In the genomic region with DNA sequence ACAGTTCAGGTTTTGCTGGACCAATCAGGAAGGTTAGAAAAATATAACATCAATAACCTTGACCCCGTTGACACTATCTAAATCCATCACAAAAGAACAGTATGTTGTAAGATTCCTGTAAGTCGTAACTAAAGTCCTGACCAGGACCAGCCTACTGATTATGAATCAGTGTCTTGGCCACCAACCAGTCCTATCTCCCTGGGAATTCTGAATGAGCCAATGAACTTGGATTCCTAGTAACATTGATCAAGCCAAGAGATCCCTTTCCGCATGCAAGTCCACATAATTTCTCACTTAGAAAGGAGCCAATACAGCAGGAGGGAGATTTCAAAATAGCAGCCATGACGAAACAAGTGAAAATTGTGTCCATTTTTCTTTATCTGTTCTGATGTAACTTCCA, we compare ENCODE assay signal across 14 cellular contexts. TPM values are rescaled to one million over a fixed set of nuclear protein-coding genes. Genes with fewer than 3 reads are reported as not detected.
DNase-seq lines count a peak whose midpoint lies in the region; ATAC-seq and TF ChIP-seq lines count a peak whose summit lies in the region.
"Had no signal": no experiment of that assay in that cellular context is flagged by ENCODE, and none has a peak within 500 bp of the region (broad histone marks: within the 10 kb centered on the region; RNA-seq: fewer than 3 reads in every experiment).

No MANE protein-coding gene starts in this region.

- H3K4me3 Mint-ChIP-seq in WTC11, result no peak overlapping the region
- H3K4me3 Mint-ChIP-seq: activated CD4-positive, alpha-beta memory T cell treated with anti-CD3 and anti-CD28 coated beads, Interleukin-2, amount 10 ng/mL, durations not matched to agents 7 days and 5 days; central memory CD8-positive, alpha-beta T cell; naive thymus-derived CD8-positive, alpha-beta T cell had no signal

- H3K4me1 ChIP-seq in right cardiac atrium (ENCODE audit: control insufficient read depth, insufficient read depth, low read length) (no peaks in the 10 kb centered on the region), uterus (no peaks in the 10 kb centered on the region)

- WGBS in right cardiac atrium, result 51% methylated on average over 4 of the region's 4 CpGs

- no peak for TF ChIP-seq POLR2A in uterus (IDR thresholded peaks at IDR 0.05)

- in situ Hi-C loops in GM13976 (cut with MboI; ENCODE audit: low sequenced_read_pairs, unreplicated experiment), result no loop called here

- no peak overlapping the region for H3K27ac Mint-ChIP-seq in WTC11
- H3K27ac Mint-ChIP-seq: activated CD4-positive, alpha-beta memory T cell treated with anti-CD3 and anti-CD28 coated beads, Interleukin-2, amount 10 ng/mL, durations not matched to agents 7 days and 5 days; naive thymus-derived CD8-positive, alpha-beta T cell had no signal

- H3K4me3 ChIP-seq in right cardiac atrium (ENCODE audit: low read length) (no peak overlapping the region), uterus (no peak overlapping the region)

- H3K27me3 ChIP-seq in right cardiac atrium (ENCODE audit: control insufficient read depth, insufficient read depth), result no peaks in the 10 kb centered on the region
- no peaks in the 10 kb centered on the region for H3K27me3 ChIP-seq in uterus

- peak; percentile 77 to 85 for ATAC-seq in right cardiac atrium
- no peak for ATAC-seq in GM19351 (IDR thresholded peaks at IDR 0.05; ENCODE audit: unreplicated experiment)
- no peak for ATAC-seq in WTC11
- ATAC-seq: naive thymus-derived CD8-positive, alpha-beta T cell; PC-3 had no signal

- H3K9me3 Mint-ChIP-seq in WTC11, result no peaks in the 10 kb centered on the region
- H3K9me3 Mint-ChIP-seq: activated CD4-positive, alpha-beta memory T cell treated with anti-CD3 and anti-CD28 coated beads, Interleukin-2, amount 10 ng/mL, durations not matched to agents 7 days and 5 days; central memory CD8-positive, alpha-beta T cell; naive thymus-derived CD8-positive, alpha-beta T cell had no signal

- H3K27ac ChIP-seq in right cardiac atrium (ENCODE audit: low read length) (no peak overlapping the region), uterus (peak overlapping the region; percentile 34 to 38)

- no peaks in the 10 kb centered on the region for H3K36me3 Mint-ChIP-seq in WTC11
- H3K36me3 Mint-ChIP-seq: naive thymus-derived CD8-positive, alpha-beta T cell had no signal

- H3K4me1 Mint-ChIP-seq in WTC11, result peaks cover 24% of the 10 kb centered on the region

- H3K9me3 ChIP-seq in right cardiac atrium (ENCODE audit: control insufficient read depth, low read length) (no peaks in the 10 kb centered on the region), uterus (no peaks in the 10 kb centered on the region)

- peak; percentile 80 for DNase-seq in HCEC 1CT
- DNase-seq in astrocyte of the hippocampus (ENCODE audit: low read depth, low spot score), result peak; percentile 47
- no peak for DNase-seq in right cardiac atrium
- peak; percentile 44 to 60 for DNase-seq in uterus
- DNase-seq in GM13976 (ENCODE audit: low spot score), result no peak
- no peak for DNase-seq in WTC11 (ENCODE audit: low spot score)
- DNase-seq: activated CD4-positive, alpha-beta memory T cell treated with anti-CD3 and anti-CD28 coated beads, Interleukin-2, amount 10 ng/mL, durations not matched to agents 7 days and 5 days; activated effector memory CD4-positive, alpha-beta T cell treated with Interleukin-2 at 50 U/mL for 16 hours; islet precursor cell; naive thymus-derived CD8-positive, alpha-beta T cell; PC-3; stimulated activated CD4-positive, alpha-beta T cell treated with anti-CD3 and anti-CD28 coated beads, Interleukin-12 subunit alpha, Interleukin-12 subunit beta, amount 100 ng/mL, for 4 hours had no signal

- TF ChIP-seq CTCF in uterus (IDR thresholded peaks at IDR 0.05) (no peak), GM13976 (IDR thresholded peaks at IDR 0.05; ENCODE audit: borderline replicate concordance, control extremely low read depth, extremely low read depth, insufficient read depth, missing control alignments) (no peak), WTC11 (IDR thresholded peaks at IDR 0.05) (no peak)

- POLR2A ChIA-PET in WTC11 (lab: Charles Lee), result no interaction called here

- no peaks in the 10 kb centered on the region for H3K36me3 ChIP-seq in uterus

- peaks cover 5% of the 10 kb centered on the region for H3K27me3 Mint-ChIP-seq in WTC11 (ENCODE audit: low read depth)
- H3K27me3 Mint-ChIP-seq: activated CD4-positive, alpha-beta memory T cell treated with anti-CD3 and anti-CD28 coated beads, Interleukin-2, amount 10 ng/mL, durations not matched to agents 7 days and 5 days; central memory CD8-positive, alpha-beta T cell; naive thymus-derived CD8-positive, alpha-beta T cell had no signal

- CTCF ChIA-PET in WTC11 (lab: Charles Lee), result no interaction called here

- intact Hi-C loops in right cardiac atrium (cut with DNase I) (no loop called here), uterus (cut with DNase I; ENCODE audit: low total_unique reads) (no loop called here)

TF ChIP-seq in WTC11, 78 proteins besides CTCF, POLR2A, EP300 and RAD21:
- TF ChIP-seq JUN (CRISPR knock-in tag; IDR thresholded peaks at IDR 0.05), result no peak
- TF ChIP-seq, protein P1, sequence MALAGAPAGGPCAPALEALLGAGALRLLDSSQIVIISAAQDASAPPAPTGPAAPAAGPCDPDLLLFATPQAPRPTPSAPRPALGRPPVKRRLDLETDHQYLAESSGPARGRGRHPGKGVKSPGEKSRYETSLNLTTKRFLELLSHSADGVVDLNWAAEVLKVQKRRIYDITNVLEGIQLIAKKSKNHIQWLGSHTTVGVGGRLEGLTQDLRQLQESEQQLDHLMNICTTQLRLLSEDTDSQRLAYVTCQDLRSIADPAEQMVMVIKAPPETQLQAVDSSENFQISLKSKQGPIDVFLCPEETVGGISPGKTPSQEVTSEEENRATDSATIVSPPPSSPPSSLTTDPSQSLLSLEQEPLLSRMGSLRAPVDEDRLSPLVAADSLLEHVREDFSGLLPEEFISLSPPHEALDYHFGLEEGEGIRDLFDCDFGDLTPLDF (CRISPR knock-in tag; IDR thresholded peaks at IDR 0.05), result no peak
- TF ChIP-seq, protein P2, sequence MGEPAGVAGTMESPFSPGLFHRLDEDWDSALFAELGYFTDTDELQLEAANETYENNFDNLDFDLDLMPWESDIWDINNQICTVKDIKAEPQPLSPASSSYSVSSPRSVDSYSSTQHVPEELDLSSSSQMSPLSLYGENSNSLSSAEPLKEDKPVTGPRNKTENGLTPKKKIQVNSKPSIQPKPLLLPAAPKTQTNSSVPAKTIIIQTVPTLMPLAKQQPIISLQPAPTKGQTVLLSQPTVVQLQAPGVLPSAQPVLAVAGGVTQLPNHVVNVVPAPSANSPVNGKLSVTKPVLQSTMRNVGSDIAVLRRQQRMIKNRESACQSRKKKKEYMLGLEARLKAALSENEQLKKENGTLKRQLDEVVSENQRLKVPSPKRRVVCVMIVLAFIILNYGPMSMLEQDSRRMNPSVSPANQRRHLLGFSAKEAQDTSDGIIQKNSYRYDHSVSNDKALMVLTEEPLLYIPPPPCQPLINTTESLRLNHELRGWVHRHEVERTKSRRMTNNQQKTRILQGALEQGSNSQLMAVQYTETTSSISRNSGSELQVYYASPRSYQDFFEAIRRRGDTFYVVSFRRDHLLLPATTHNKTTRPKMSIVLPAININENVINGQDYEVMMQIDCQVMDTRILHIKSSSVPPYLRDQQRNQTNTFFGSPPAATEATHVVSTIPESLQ (CRISPR knock-in tag; IDR thresholded peaks at IDR 0.05), result no peak
- no peak for TF ChIP-seq SP1 (CRISPR knock-in tag; conservative IDR thresholded peaks at IDR 0.05)
- TF ChIP-seq ELF4 (CRISPR knock-in tag; IDR thresholded peaks at IDR 0.05; ENCODE audit: low read depth), result no peak

RNA-seq across cellular contexts. Expression of a gene that starts 9.5 kb away (rescaled TPM):
- 1 to 10 TPM; 2.4 to 4.1 (median 3.2) TPM for total RNA-seq in right cardiac atrium
- polyA plus RNA-seq in right cardiac atrium, result 1.3 TPM
- 1 to 10 TPM; 2.9 to 4.6 (median 3.9) TPM for total RNA-seq in uterus
- 0.05 to 0.11 TPM (median 0.07 TPM) in 3 replicates for total RNA-seq in WTC11 (2021)
- total RNA-seq: naive thymus-derived CD8-positive, alpha-beta T cell; PC-3 had no signal

RNA-seq across cellular contexts. Expression of a gene that starts 31.5 kb away (rescaled TPM):
- 1 to 10 TPM; 2.1 to 6.0 (median 4.5) TPM for total RNA-seq in right cardiac atrium
- 0.93 TPM for polyA plus RNA-seq in right cardiac atrium
- total RNA-seq in uterus, result 1 to 10 TPM in 3 of 4 donors, under 1 TPM in 1; 0.26 to 4.1 (median 2.9) TPM
- total RNA-seq in WTC11 (2021), result 0.22 to 0.57 TPM (median 0.25 TPM) in 3 replicates
- total RNA-seq: PC-3 had no signal

Comparison
In these comparisons a context has a peak if more than half of its experiments do, and no peak if none do; other contexts are left out.
1. DNase-seq: peak in HCEC 1CT (single experiment), astrocyte of the hippocampus (single experiment) and uterus (2 of 2); none in right cardiac atrium (0 of 3), GM13976 (single experiment) and WTC11 (single experiment).
2. ATAC-seq: peak in right cardiac atrium (2 of 2); none in GM19351 (single experiment) and WTC11 (single experiment).